ENCODE assay signal across 8 cellular contexts in genomic region chr4:22515888-22516541, GRCh38. TPM values are rescaled to one million over a fixed set of nuclear protein-coding genes. Genes with fewer than 3 reads are reported as not detected.
DNase-seq lines count a peak whose midpoint lies in the region; ATAC-seq and TF ChIP-seq lines count a peak whose summit lies in the region.

Gene ADGRA3, minus strand, starts transcription at chr4:22516066. Its CDS starts 282 bp downstream, at chr4:22515784.

- no peaks in the 10 kb centered on the region for H3K36me3 Mint-ChIP-seq in HFFc6 (ENCODE audit: low read depth)
- no peaks in the 10 kb centered on the region for H3K36me3 Mint-ChIP-seq in naive B cell

- peaks cover 40% of the 10 kb centered on the region for H3K4me1 Mint-ChIP-seq in HFFc6 (ENCODE audit: low read depth)
- H3K4me1 Mint-ChIP-seq in naive B cell, result peaks cover 8 to 19% (median 10%) of the 10 kb centered on the region in 3 donors

- ATAC-seq in naive B cell (ENCODE audit: low read depth in 2 of 2), result peak in 1 of 2 donors; percentile 51
- no peak for ATAC-seq in HG02973 (IDR thresholded peaks at IDR 0.05; ENCODE audit: unreplicated experiment)

- DNase-seq in DMS114 treated with DMSO at 0.1 percent for 48 hours (lab: John Stamatoyannopoulos, UW; ENCODE audit: unreplicated experiment) (peak; percentile 34), HFFc6 (peak; percentile 40), NCI-H446 (lab: John Stamatoyannopoulos, UW) (peak; percentile 9 to 55), fibroblast of pulmonary artery (ENCODE audit: low read depth) (peak; percentile 59), naive B cell (peak; percentile 3), substantia nigra (lab: John Stamatoyannopoulos, UW) (peak in 44 of 49 donors; percentile 7 to 72 (median 34))
- DNase-seq in activated T-cell treated with anti-CD3 and anti-CD28 coated beads, Interleukin-2, amount 50 U/mL, for 1 hour, result peak; percentile 26

- H3K4me3 Mint-ChIP-seq in HFFc6, result peak within 1 kb of the TSS; percentile 95
- peak within 1 kb of the TSS; percentile 78 to 93 (median 86) for H3K4me3 Mint-ChIP-seq in naive B cell

- peak within 1 kb of the TSS; percentile 53 for H3K27ac ChIP-seq in substantia nigra (ENCODE audit: low read depth, low read length, poor library complexity, severe bottlenecking)

- H3K9me3 Mint-ChIP-seq in HFFc6 (no peaks in the 10 kb centered on the region), naive B cell (no peaks in the 10 kb centered on the region)

- peak within 1 kb of the TSS; percentile 75 for H3K4me3 ChIP-seq in fibroblast of pulmonary artery (replicated peaks; ENCODE audit: low read depth, low read length)

- TF ChIP-seq CTCF in HFFc6 (IDR thresholded peaks at IDR 0.05) (no peak), fibroblast of pulmonary artery (IDR thresholded peaks at IDR 0.05; ENCODE audit: low read length, missing control alignments) (no peak)

- H3K27me3 Mint-ChIP-seq in HFFc6 (ENCODE audit: insufficient read depth) (no peaks in the 10 kb centered on the region; the same call in 1 of the 2 replicates), naive B cell (peaks cover 27 to 34% (median 30%) of the 10 kb centered on the region in 3 donors)

- H3K27ac Mint-ChIP-seq in HFFc6, result peak within 1 kb of the TSS; percentile 92
- H3K27ac Mint-ChIP-seq in naive B cell, result peak within 1 kb of the TSS in 1 of 6 donors; percentile 65

RNA-seq across cellular contexts. Expression of gene ADGRA3, which starts in this region (rescaled TPM):
- 10 to 100 TPM; 15.1 to 19.0 (median 17.7) TPM for total RNA-seq in HFFc6 (2021; fragmentation: NEBNext Ultra II Directional; extraction: Animal tissue kit (Norgen Biotek cat#: 25700))
- under 1 TPM in 2 of 6 donors, not detected in 4; 0.10 to 0.32 TPM for polyA plus RNA-seq in naive B cell (ENCODE audit: low read depth in 6 of 6)

Comparison
In these comparisons a context has a peak if more than half of its experiments do, and no peak if none do; other contexts are left out.
1. Peak in DNase-seq in naive B cell; RNA of the gene not detected or under 1 TPM.
2. DNase-seq: peak in every context shown above with its lines; median percentile 59 in fibroblast of pulmonary artery; 40 in HFFc6; 34 in DMS114 treated with DMSO at 0.1 percent for 48 hours; 34 in substantia nigra; 32 in NCI-H446; 26 in activated T-cell treated with anti-CD3 and anti-CD28 coated beads, Interleukin-2, amount 50 U/mL, for 1 hour; 3 in naive B cell.